Comparison of ENCODE assay signal across 6 cellular contexts in the genomic region with DNA sequence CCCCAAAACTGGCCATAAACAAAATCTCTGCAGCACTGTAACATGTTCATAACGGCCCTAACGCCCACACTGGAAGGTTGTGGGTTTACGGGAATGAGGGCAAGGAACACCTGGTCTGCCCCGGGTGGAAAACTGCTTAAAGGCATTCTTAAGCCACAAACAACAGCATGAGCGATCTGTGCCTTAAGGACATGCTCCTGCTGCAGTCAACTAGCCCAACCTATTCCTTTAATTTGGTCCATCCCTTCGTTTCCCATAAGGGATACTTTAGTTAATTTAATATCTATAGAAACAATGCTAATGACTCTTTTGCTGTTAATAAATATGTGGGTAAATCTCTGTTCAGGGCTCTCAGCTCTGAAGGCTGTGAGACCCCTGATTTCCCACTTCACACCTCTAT. TPM values are rescaled to one million over a fixed set of nuclear protein-coding genes. Genes with fewer than 3 reads are reported as not detected.
"Had no signal": no experiment of that assay in that cellular context is flagged by ENCODE, and none has a peak within 500 bp of the region (broad histone marks: within the 10 kb centered on the region; RNA-seq: fewer than 3 reads in every experiment).

No MANE protein-coding gene starts in this region.

RNA-seq across cellular contexts. Expression of a gene that starts 11.1 kb away (rescaled TPM):
- total RNA-seq: suprapubic skin, tibial nerve, transverse colon, upper lobe of right lung, ureter, vagina had no signal
